12 cellular contexts compared by ENCODE assay signal in genomic region chr12:93908846-93909592, GRCh38.
DNase-seq lines count a peak whose midpoint lies in the region; ATAC-seq and TF ChIP-seq lines count a peak whose summit lies in the region.
"Had no signal": no experiment of that assay in that cellular context is flagged by ENCODE, and none has a peak within 500 bp of the region (broad histone marks: within the 10 kb centered on the region; RNA-seq: fewer than 3 reads in every experiment).

No MANE protein-coding gene starts in this region.

- H2BK5ac ChIP-seq in IMR-90 (ENCODE audit: low read depth, low read length, poor library complexity, severe bottlenecking) = no peak overlapping the region

- no peak for TF ChIP-seq RAD21 in IMR-90 (IDR thresholded peaks at IDR 0.05; ENCODE audit: low read length)

- H4K20me1 ChIP-seq in IMR-90 (ENCODE audit: insufficient read depth, low read length) = no peaks in the 10 kb centered on the region

- H3K9me3 ChIP-seq in IMR-90 (ENCODE audit: control insufficient read depth, insufficient read depth, low read length) (no peaks in the 10 kb centered on the region), RWPE2 (ENCODE audit: severe bottlenecking) (no peaks in the 10 kb centered on the region), heart left ventricle (no peaks in the 10 kb centered on the region)

- H2BK15ac ChIP-seq in IMR-90 (ENCODE audit: low read depth, low read length) = no peak overlapping the region

- TF ChIP-seq CTCF in AG10803 (conservative IDR thresholded peaks at IDR 0.05; ENCODE audit: low read length) = no peak
- no peak for TF ChIP-seq CTCF in IMR-90 (conservative IDR thresholded peaks at IDR 0.05; ENCODE audit: low read depth, low read length)
- no peak for TF ChIP-seq CTCF in RWPE2 (IDR thresholded peaks at IDR 0.05; ENCODE audit: poor library complexity, severe bottlenecking)
- TF ChIP-seq CTCF in heart left ventricle (IDR thresholded peaks at IDR 0.05) = no peak

- no peak overlapping the region for H3K14ac ChIP-seq in IMR-90 (replicated peaks; ENCODE audit: low read depth, low read length)

- TF ChIP-seq POLR2A in IMR-90 (IDR thresholded peaks at IDR 0.05; ENCODE audit: low read depth, low read length) = no peak
- no peak for TF ChIP-seq POLR2A in heart left ventricle (IDR thresholded peaks at IDR 0.05)

- H2BK20ac ChIP-seq in IMR-90 (ENCODE audit: low read depth, low read length) = no peak overlapping the region

- no peak overlapping the region for H4K8ac ChIP-seq in IMR-90 (ENCODE audit: low read depth in 2 of 2, low read length in 2 of 2)

- no peak overlapping the region for H3K4ac ChIP-seq in IMR-90 (ENCODE audit: low read depth, low read length)

- CTCF ChIA-PET in IMR-90 (lab: Yijun Ruan, JAX) = no interaction called here

- no peak overlapping the region for H3K9ac ChIP-seq in IMR-90 (ENCODE audit: low read depth, low read length)

- H2AFZ ChIP-seq in IMR-90 (replicated peaks; ENCODE audit: low read length, poor library complexity) = no peak overlapping the region

- in situ Hi-C loops in IMR-90 (cut with MboI; ENCODE audit: low sequenced_read_pairs) = no loop called here

- H3K56ac ChIP-seq in IMR-90 (ENCODE audit: extremely low read depth, insufficient read depth, low read length) = no peak overlapping the region

- H3K4me1 ChIP-seq in IMR-90 (ENCODE audit: control insufficient read depth, insufficient read depth, low read length) (peaks cover 1% of the 10 kb centered on the region; the same call in 1 of the 2 replicates), RWPE2 (ENCODE audit: insufficient read depth, poor library complexity, severe bottlenecking) (peaks cover 7% of the 10 kb centered on the region), heart left ventricle (peaks cover 0 to 18% (median 0%) of the 10 kb centered on the region in 12 donors)

- H2BK120ac ChIP-seq in IMR-90 (ENCODE audit: low read depth, low read length) = peak overlapping the region; percentile 35; the same call in 1 of the 2 replicates

- H3K27ac ChIP-seq in IMR-90 (ENCODE audit: insufficient read depth, low read length) (no peak overlapping the region), RWPE2 (ENCODE audit: poor library complexity, severe bottlenecking) (peak overlapping the region; percentile 14), heart left ventricle (peak overlapping the region in 3 of 12 donors; percentile 33 to 49 (median 47))

- dilution Hi-C loops in IMR-90 (cut with HindIII; ENCODE audit: low sequenced_read_pairs, unreplicated experiment) = no loop called here

- H2AK5ac ChIP-seq in IMR-90 (ENCODE audit: low read depth, low read length) = no peak overlapping the region; the same call in 1 of the 2 replicates

- H3K27me3 ChIP-seq in IMR-90 (ENCODE audit: control insufficient read depth, insufficient read depth, low read length) (no peaks in the 10 kb centered on the region), RWPE2 (ENCODE audit: insufficient read depth, poor library complexity, severe bottlenecking) (no peaks in the 10 kb centered on the region), heart left ventricle (no peaks in the 10 kb centered on the region)

- H3K4me2 ChIP-seq in IMR-90 (ENCODE audit: low read depth, low read length) = no peak overlapping the region

- WGBS in IMR-90 (ENCODE audit: extremely low coverage in 2 of 2, insufficient read length in 1 of 2), 2 experiments = 63% methylated on average over 2 of the region's 12 CpGs; no CpG with 5 or more reads in 1 of the 2 experiments
- 49 to 57% (median 56%) methylated on average over 12 of the region's 12 CpGs for WGBS in heart left ventricle, 4 donors

- H3K79me1 ChIP-seq in IMR-90 (ENCODE audit: low read depth in 1 of 2, low read length in 2 of 2) = no peaks in the 10 kb centered on the region

- H3K18ac ChIP-seq in IMR-90 (ENCODE audit: low read depth, low read length) = no peak overlapping the region

- POLR2A ChIA-PET in IMR-90 (lab: Charles Lee; ENCODE audit: unreplicated experiment) = no interaction called here

- H3K4me3 ChIP-seq in AG10803 (ENCODE audit: low read length) = no peak overlapping the region
- no peak overlapping the region for H3K4me3 ChIP-seq in IMR-90 (ENCODE audit: insufficient read depth, low read depth, low read length)
- H3K4me3 ChIP-seq in RWPE2 (ENCODE audit: severe bottlenecking) = no peak overlapping the region
- H3K4me3 ChIP-seq in heart left ventricle = no peak overlapping the region

- no peaks in the 10 kb centered on the region for H3K36me3 ChIP-seq in IMR-90 (ENCODE audit: control insufficient read depth, insufficient read depth, low read length)
- H3K36me3 ChIP-seq in RWPE2 (ENCODE audit: low read depth) = no peaks in the 10 kb centered on the region
- no peaks in the 10 kb centered on the region for H3K36me3 ChIP-seq in heart left ventricle

- H4K5ac ChIP-seq in IMR-90 (ENCODE audit: low read depth, low read length) = peak overlapping the region; percentile 19; the same call in 1 of the 2 replicates

- DNase-seq in AG10803 (ENCODE audit: low read depth) (peak; percentile 55), IMR-90 (no peak), RWPE2 (ENCODE audit: low spot score) (no peak), heart left ventricle (peak in 3 of 5 donors; percentile 23 to 62 (median 34))
- DNase-seq in activated naive CD4-positive, alpha-beta T cell treated with anti-CD3 and anti-CD28 coated beads, Interleukin-2, amount 50 U/mL, for 16 hours = no peak
- DNase-seq: activated CD4-positive, alpha-beta T cell treated with anti-CD3 and anti-CD28 coated beads, Interleukin-2, amount 10 ng/mL, durations not matched to agents 7 days and 5 days; GF-D8; stimulated activated CD4-positive, alpha-beta T cell treated with anti-CD3 and anti-CD28 coated beads, Interleukin-12 subunit alpha, Interleukin-12 subunit beta, amount 100 ng/mL, for 4 hours; T-cell had no signal

- H3K23ac ChIP-seq in IMR-90 (ENCODE audit: low read depth, low read length) = no peak overlapping the region

- ATAC-seq in IMR-90 (ENCODE audit: low read depth) (no peak), RWPE2 (ENCODE audit: low read depth) (peak; percentile 99), heart left ventricle (peak; percentile 70 to 93 (median 81)), GM19328 (IDR thresholded peaks at IDR 0.05; ENCODE audit: unreplicated experiment) (no peak), GM18909 (IDR thresholded peaks at IDR 0.05; ENCODE audit: poor library complexity, unreplicated experiment) (no peak), GM19463 (IDR thresholded peaks at IDR 0.05; ENCODE audit: unreplicated experiment) (no peak)
- ATAC-seq: T-cell had no signal

- BruUV-seq in IMR-90 (replicated peaks; lab: Mats Ljungman, UMichigan) = no TSS peak

- H2AK9ac ChIP-seq in IMR-90 (replicated peaks; ENCODE audit: low read depth, low read length, poor library complexity) = no peak overlapping the region

- H4K91ac ChIP-seq in IMR-90 (ENCODE audit: insufficient read depth, low read depth, low read length) = peak overlapping the region; percentile 11; the same call in 1 of the 2 replicates

- intact Hi-C loops in IMR-90 (cut with micrococcal nuclease) (no loop called here), heart left ventricle (cut with DNase I) (loop anchor here in 2 of 10 donors (5.0 to 10.0 kb wide), 2 partner anchors 58 to 186 kb away; no protein-coding TSS in a partner anchor)

- H3K9me1 ChIP-seq in IMR-90 (ENCODE audit: insufficient read depth, low read length) = peaks cover 6% of the 10 kb centered on the region

TF ChIP-seq in IMR-90, 13 proteins besides CTCF, POLR2A, EP300 and RAD21:
- TF ChIP-seq RFX5 (IDR thresholded peaks at IDR 0.05; ENCODE audit: low read depth, low read length) (no peak), NFE2L2 (IDR thresholded peaks at IDR 0.05; ENCODE audit: low read depth, low read length) (no peak)

Comparison
In these comparisons a context has a peak if more than half of its experiments do, and no peak if none do; other contexts are left out.
1. DNase-seq: peak in AG10803 (single experiment) and heart left ventricle (3 of 5); none in IMR-90 (single experiment), RWPE2 (single experiment) and activated naive CD4-positive, alpha-beta T cell treated with anti-CD3 and anti-CD28 coated beads, Interleukin-2, amount 50 U/mL, for 16 hours (single experiment).
2. ATAC-seq: peak in RWPE2 (single experiment) and heart left ventricle (4 of 4); none in IMR-90 (single experiment), GM19328 (single experiment), GM18909 (single experiment) and GM19463 (single experiment).